8 cellular contexts compared by ENCODE assay signal in genomic region chr11:12411806-12412727, GRCh38. TPM values are rescaled to one million over a fixed set of nuclear protein-coding genes. Genes with fewer than 3 reads are reported as not detected.
DNase-seq lines count a peak whose midpoint lies in the region; ATAC-seq, FAIRE-seq and TF ChIP-seq lines count a peak whose summit lies in the region.

No MANE protein-coding gene starts in this region.

- peak; percentile 77 to 80 for TF ChIP-seq RAD21 in A549 (conservative IDR thresholded peaks at IDR 0.05 in 1 of 2, IDR thresholded peaks at IDR 0.05 in 1 of 2)

- peak overlapping the region; percentile 14 for H2BK5ac ChIP-seq in mesenchymal stem cell (ENCODE audit: low read depth, low read length, poor library complexity, severe bottlenecking)

- H2BK15ac ChIP-seq in mesenchymal stem cell (ENCODE audit: low read depth, poor library complexity, severe bottlenecking), result no peak overlapping the region

- peak overlapping the region in 1 of 2 experiments; percentile 55 for H3K14ac ChIP-seq in mesenchymal stem cell (ENCODE audit: low read length in 2 of 2)

- peak overlapping the region; percentile 69 for H3K4me2 ChIP-seq in A549
- no peak overlapping the region for H3K4me2 ChIP-seq in SU-DHL-6 (ENCODE audit: low read depth, low read length, poor library complexity, severe bottlenecking)
- H3K4me2 ChIP-seq in mesenchymal stem cell (ENCODE audit: low read length, poor library complexity, severe bottlenecking), result no peak overlapping the region

- H2AFZ ChIP-seq in SU-DHL-6 (ENCODE audit: low read depth, low read length, severe bottlenecking) (no peak overlapping the region), mesenchymal stem cell (ENCODE audit: low read depth, low read length) (no peak overlapping the region)

- no peak for FAIRE-seq in A549 (lab: Jason Lieb, UNC)

- TF ChIP-seq POLR2A in A549 (IDR thresholded peaks at IDR 0.05; ENCODE audit: low read length), result no peak

- intact Hi-C loops in dorsolateral prefrontal cortex (cut with DNase I), result loop anchor here in 1 of 2 donors (5.0 kb wide), 1 partner anchor 480 kb away; no protein-coding TSS in a partner anchor

- peak; percentile 74 to 84 for DNase-seq in A549 (ENCODE audit: low read depth in 1 of 2, low spot score in 1 of 2)
- peak; percentile 50 for DNase-seq in LoVo (ENCODE audit: low spot score)
- DNase-seq in dorsolateral prefrontal cortex, result peak in 4 of 10 donors; percentile 38 to 45 (median 44)
- DNase-seq in mesenchymal stem cell, result peak; percentile 95
- DNase-seq in stimulated activated naive CD8-positive, alpha-beta T cell treated with anti-CD3 and anti-CD28 coated beads, Interleukin-15, Interleukin-2, amounts not matched to agents 100 U/mL and 50 U/mL, for 24 hours, result peak; percentile 49

- H4K91ac ChIP-seq in mesenchymal stem cell (ENCODE audit: low read length), result peak overlapping the region; percentile 49

- H3K4ac ChIP-seq in mesenchymal stem cell (ENCODE audit: low read depth in 1 of 2, low read length in 2 of 2), result peak overlapping the region; percentile 3 to 95

- H3K9me3 ChIP-seq in A549 (no peaks in the 10 kb centered on the region), SU-DHL-6 (ENCODE audit: insufficient read depth, low read length) (no peaks in the 10 kb centered on the region), mesenchymal stem cell (ENCODE audit: control insufficient read depth, low read length) (no peaks in the 10 kb centered on the region)

- H3K27me3 ChIP-seq in SU-DHL-6 (ENCODE audit: low read length) (no peaks in the 10 kb centered on the region), dorsolateral prefrontal cortex (peaks cover 0 to 3% (median 0%) of the 10 kb centered on the region in 45 donors), mesenchymal stem cell (ENCODE audit: control insufficient read depth in 1 of 2, insufficient read depth in 1 of 2, low read length in 2 of 2) (no peaks in the 10 kb centered on the region)

- no peak overlapping the region for H3K4me3 ChIP-seq in A549
- H3K4me3 ChIP-seq in SU-DHL-6 (ENCODE audit: insufficient read depth, low read length, poor library complexity, severe bottlenecking), result no peak overlapping the region
- H3K4me3 ChIP-seq in dorsolateral prefrontal cortex, result no peak overlapping the region
- peak overlapping the region in 1 of 2 experiments; percentile 15 for H3K4me3 ChIP-seq in mesenchymal stem cell (ENCODE audit: insufficient read depth in 1 of 2, low read depth in 1 of 2, low read length in 2 of 2)

- CTCF ChIA-PET in A549 (lab: Yijun Ruan, JAX), result interaction anchor here (0.6 to 2.5 kb wide), 23 partner anchors 10 to 550 kb away, joined by 3 to 12 read pairs (median 3); no protein-coding TSS in a partner anchor

- POLR2A ChIA-PET in A549 (lab: Yijun Ruan, JAX), result interaction anchor here (1.0 kb wide), 1 partner anchor 35 kb away, joined by 3 read pairs; the partner anchor contains the start of gene PARVA

- H3F3A ChIP-seq in SU-DHL-6 (ENCODE audit: insufficient read depth), result no peaks in the 10 kb centered on the region

- no peaks in the 10 kb centered on the region for H3K79me2 ChIP-seq in SU-DHL-6 (ENCODE audit: insufficient read depth, low read length)

- no peaks in the 10 kb centered on the region for H4K20me1 ChIP-seq in SU-DHL-6 (ENCODE audit: low read depth, low read length)

- no peaks in the 10 kb centered on the region for H3K9me2 ChIP-seq in SU-DHL-6 (replicated peaks; ENCODE audit: insufficient read depth, low read length)

- no peak for TF ChIP-seq EP300 in A549 (IDR thresholded peaks at IDR 0.05)

- TF ChIP-seq CTCF in A549 (IDR thresholded peaks at IDR 0.05) (peak; percentile 79), GM12872 (IDR thresholded peaks at IDR 0.05; ENCODE audit: insufficient read depth, low read depth, low read length) (peak; percentile 66), SU-DHL-6 (IDR thresholded peaks at IDR 0.05; ENCODE audit: insufficient read depth, low read length, poor library complexity, severe bottlenecking) (peak; percentile 50), dorsolateral prefrontal cortex (IDR thresholded peaks at IDR 0.05 in 54 of 56, conservative IDR thresholded peaks at IDR 0.05 in 2 of 56; ENCODE audit: low read depth in 1 of 56, partially characterized antibody in 56 of 56) (peak; percentile 30 to 70 (median 56))

- peak overlapping the region; percentile 62 for H2BK120ac ChIP-seq in mesenchymal stem cell (ENCODE audit: low read depth, low read length)

- H3K27ac ChIP-seq in A549 (peak overlapping the region; percentile 78 to 91), SU-DHL-6 (ENCODE audit: low read depth, low read length) (no peak overlapping the region), dorsolateral prefrontal cortex (peak overlapping the region in 24 of 59 donors; percentile 16 to 94 (median 46)), mesenchymal stem cell (ENCODE audit: low read length, poor library complexity, severe bottlenecking) (peak overlapping the region; percentile 98)

- H3K79me1 ChIP-seq in mesenchymal stem cell (replicated peaks; ENCODE audit: low read length, poor library complexity, severe bottlenecking), result peaks cover 22% of the 10 kb centered on the region

- H3K36me3 ChIP-seq in SU-DHL-6 (ENCODE audit: low read length), result no peaks in the 10 kb centered on the region
- H3K36me3 ChIP-seq in mesenchymal stem cell (ENCODE audit: control insufficient read depth in 1 of 2, insufficient read depth in 2 of 2, low read depth in 1 of 2, low read length in 2 of 2), result no peaks in the 10 kb centered on the region

- peak overlapping the region in 1 of 2 experiments; percentile 75 for H2BK12ac ChIP-seq in mesenchymal stem cell (ENCODE audit: low read length in 2 of 2)

- H3K9ac ChIP-seq in SU-DHL-6 (ENCODE audit: low read length), result no peak overlapping the region
- H3K9ac ChIP-seq in mesenchymal stem cell (ENCODE audit: low read length), result peak overlapping the region; percentile 78

- WGBS in A549 (ENCODE audit: missing lambda C conversion rate), result 15% methylated on average over 7 of the region's 7 CpGs
- 2% methylated on average over 6 of the region's 7 CpGs for WGBS in mesenchymal stem cell

- no peak overlapping the region for H3K23ac ChIP-seq in mesenchymal stem cell (ENCODE audit: low read length in 2 of 2)

- H3K18ac ChIP-seq in mesenchymal stem cell (ENCODE audit: low read depth in 1 of 2, low read length in 2 of 2), result peak overlapping the region; percentile 16 to 91

- ATAC-seq in A549, result peak; percentile 89 to 96
- ATAC-seq in stimulated activated naive CD8-positive, alpha-beta T cell treated with anti-CD3 and anti-CD28 coated beads, Interleukin-15, Interleukin-2, amounts not matched to agents 100 U/mL and 50 U/mL, for 24 hours, result peak; percentile 78
- no peak for ATAC-seq in HG02884 (IDR thresholded peaks at IDR 0.05; ENCODE audit: unreplicated experiment)

- peak overlapping the region; percentile 79 for H2AK5ac ChIP-seq in mesenchymal stem cell (ENCODE audit: low read length, severe bottlenecking)

- H4K8ac ChIP-seq in mesenchymal stem cell (ENCODE audit: low read length), result no peak overlapping the region

- H3K4me1 ChIP-seq in A549 (peaks cover 23% of the 10 kb centered on the region), mesenchymal stem cell (ENCODE audit: control insufficient read depth, insufficient read depth, low read depth, low read length) (peaks cover 24% of the 10 kb centered on the region)

TF ChIP-seq in A549, 52 proteins besides CTCF, POLR2A, EP300 and RAD21:
- TF ChIP-seq JUNB (IDR thresholded peaks at IDR 0.05), result no peak
- TF ChIP-seq FOSL2 (IDR thresholded peaks at IDR 0.05), result peak; percentile 25; the same call in 1 of the 2 replicates
- TF ChIP-seq FOSL2 (CRISPR knock-in tag; IDR thresholded peaks at IDR 0.05), result no peak
- TF ChIP-seq SMC3 (IDR thresholded peaks at IDR 0.05), result peak; percentile 92

RNA-seq across cellular contexts. Expression of gene PARVA, which starts 34.7 kb away (rescaled TPM):
- polyA plus RNA-seq in A549 (2011; rRNA removed), result 24.8 and 25.5 TPM in 2 replicates
- polyA plus RNA-seq in A549 (2012; cell fraction: cytosol; rRNA removed), result 11.6 and 13.6 TPM in 2 replicates
- polyA plus RNA-seq in A549 (2012; cell fraction: nucleus; rRNA removed), result 6.9 and 9.4 TPM in 2 replicates
- polyA plus RNA-seq in A549 (2017; fragmentation: RNase III; extraction: RNeasy Plus Mini Kit Qiagen cat#74134 plus additional on column Dnase treatment), result 26.1 to 29.2 TPM (median 26.9 TPM) in 3 replicates
- 25.5 and 26.8 TPM in 2 replicates for polyA minus RNA-seq in A549 (2011; rRNA and poly(A)+ RNA removed)
- 10 to 100 TPM; 17.1 to 74.0 (median 37.2) TPM for total RNA-seq in dorsolateral prefrontal cortex
- 109 TPM for polyA plus RNA-seq in mesenchymal stem cell (2013, experiment 1 of 2)
- polyA plus RNA-seq in mesenchymal stem cell (2013, experiment 2 of 2), result 110 TPM
